In genomic region chr10:106519376-106520035, GRCh38 we compare ENCODE assay signal across 27 cellular contexts.
"Had no signal": no experiment of that assay in that cellular context is flagged by ENCODE, and none has a peak within 500 bp of the region (broad histone marks: within the 10 kb centered on the region; RNA-seq: fewer than 3 reads in every experiment).

No MANE protein-coding gene starts in this region.

- H3K4me1 Mint-ChIP-seq: activated B cell treated with CpG ODN at 0.5 μM for 24 hours; stimulated activated memory B cell treated with anti-CD40 and anti-IgM and Interleukin-4, amounts not matched to agents 10 μg/mL and 1 μg/mL and 100 μg/mL, for 72 hours; stimulated activated naive CD8-positive, alpha-beta T cell treated with anti-CD3 and anti-CD28 coated beads, Interleukin-15, amount 100 ng/mL, for 72 hours had no signal

- H3K9me3 ChIP-seq: esophagus squamous epithelium, neutrophil, sigmoid colon, thyroid gland, upper lobe of left lung, vagina had no signal

- H3K36me3 ChIP-seq: esophagus squamous epithelium, neutrophil, sigmoid colon, thyroid gland, upper lobe of left lung, vagina had no signal

- H3K36me3 Mint-ChIP-seq: activated naive CD4-positive, alpha-beta T cell treated with anti-CD3 and anti-CD28 coated beads, Interleukin-2, amount 50 U/mL, for 72 hours; stimulated activated memory B cell treated with anti-CD40 and anti-IgM and Interleukin-4, amounts not matched to agents 10 μg/mL and 1 μg/mL and 100 μg/mL, for 72 hours had no signal

- H3K4me3 Mint-ChIP-seq: activated B cell treated with CpG ODN at 0.5 μM for 24 hours; activated T-cell treated with anti-CD3 and anti-CD28 coated beads, Interleukin-2, amount 50 U/mL, for 72 hours; nephron; stimulated activated memory B cell treated with anti-CD40 and anti-IgM and Interleukin-4, amounts not matched to agents 10 μg/mL and 1 μg/mL and 100 μg/mL, for 72 hours; stimulated activated naive CD8-positive, alpha-beta T cell treated with anti-CD3 and anti-CD28 coated beads, Interleukin-15, amount 100 ng/mL, for 72 hours; T-helper 2 cell treated with Interferon-gamma antibody and Interleukin-4, amounts not matched to agents 5 μg/mL and 100 μg/mL, for 36 hours had no signal

- H3K9me3 Mint-ChIP-seq: activated B cell treated with CpG ODN at 0.5 μM for 24 hours; activated naive CD4-positive, alpha-beta T cell treated with anti-CD3 and anti-CD28 coated beads, Interleukin-2, amount 50 U/mL, for 72 hours; nephron; stimulated activated memory B cell treated with anti-CD40 and anti-IgM and Interleukin-4, amounts not matched to agents 10 μg/mL and 1 μg/mL and 100 μg/mL, for 72 hours had no signal

- H3K27ac ChIP-seq: esophagus squamous epithelium, neutrophil, sigmoid colon, thyroid gland, upper lobe of left lung, vagina had no signal

- ATAC-seq: activated naive CD4-positive, alpha-beta T cell treated with anti-CD3 and anti-CD28 coated beads, Interleukin-2, amount 50 U/mL, for 72 hours; activated T-cell treated with anti-CD3 and anti-CD28 coated beads, Interleukin-2, amount 50 U/mL, for 72 hours; stimulated activated memory B cell treated with anti-CD40 and anti-IgM and Interleukin-4, amounts not matched to agents 10 μg/mL and 1 μg/mL and 100 μg/mL, for 72 hours; stimulated activated naive CD8-positive, alpha-beta T cell treated with anti-CD3 and anti-CD28 coated beads, Interleukin-15, amount 100 ng/mL, for 72 hours had no signal

- H3K4me3 ChIP-seq: esophagus squamous epithelium, sigmoid colon, thyroid gland, upper lobe of left lung, vagina had no signal

- H3K27me3 Mint-ChIP-seq: activated B cell treated with CpG ODN at 0.5 μM for 24 hours; stimulated activated memory B cell treated with anti-CD40 and anti-IgM and Interleukin-4, amounts not matched to agents 10 μg/mL and 1 μg/mL and 100 μg/mL, for 72 hours; stimulated activated naive CD8-positive, alpha-beta T cell treated with anti-CD3 and anti-CD28 coated beads, Interleukin-15, amount 100 ng/mL, for 72 hours had no signal

- H3K27ac Mint-ChIP-seq: activated B cell treated with CpG ODN at 0.5 μM for 24 hours; activated naive CD4-positive, alpha-beta T cell treated with anti-CD3 and anti-CD28 coated beads, Interleukin-2, amount 50 U/mL, for 72 hours; activated T-cell treated with anti-CD3 and anti-CD28 coated beads, Interleukin-2, amount 50 U/mL, for 72 hours; nephron; stimulated activated memory B cell treated with anti-CD40 and anti-IgM and Interleukin-4, amounts not matched to agents 10 μg/mL and 1 μg/mL and 100 μg/mL, for 72 hours; stimulated activated naive CD8-positive, alpha-beta T cell treated with anti-CD3 and anti-CD28 coated beads, Interleukin-15, amount 100 ng/mL, for 72 hours; T-helper 2 cell treated with Interferon-gamma antibody and Interleukin-4, amounts not matched to agents 5 μg/mL and 100 μg/mL, for 36 hours had no signal

- H3K27me3 ChIP-seq: esophagus squamous epithelium, neutrophil, sigmoid colon, thyroid gland, upper lobe of left lung, vagina had no signal

- DNase-seq: activated B cell treated with CpG ODN at 0.5 μM for 24 hours; activated CD4-positive, alpha-beta T cell treated with anti-CD3 and anti-CD28 coated beads, Interleukin-2, amount 50 U/mL, for 1 hour; activated naive CD4-positive, alpha-beta T cell; activated T-cell treated with anti-CD3 and anti-CD28 coated beads for 4 hours; activated T-cell treated with anti-CD3 and anti-CD28 coated beads, Interleukin-2, amount 50 U/mL, for 72 hours; anterior cingulate cortex; dermis blood vessel endothelial cell; effector CD4-positive, alpha-beta T cell; esophagus squamous epithelium; head of caudate nucleus; kidney glomerular epithelial cell; mammary epithelial cell; sigmoid colon; small intestine; stimulated activated CD4-positive, alpha-beta T cell treated with anti-CD3 and anti-CD28 coated beads, Interleukin-4, amount 100 ng/mL, for 4 hours; stimulated activated CD8-positive, alpha-beta memory T cell treated with anti-CD3 and anti-CD28 coated beads, Interleukin-4, amount 100 ng/mL, for 48 hours; stimulated activated naive CD8-positive, alpha-beta T cell treated with anti-CD3 and anti-CD28 coated beads, Interleukin-15, amount 100 ng/mL, for 72 hours; substantia nigra; T-helper 1 cell; thyroid gland; upper lobe of left lung had no signal

- H3K4me1 ChIP-seq: sigmoid colon, upper lobe of left lung, vagina had no signal
